Comparison of ENCODE assay signal across 1 cellular context in genomic region chr3:46092704-46093085, GRCh38.
TF ChIP-seq lines count a peak whose summit lies in the region.

No MANE protein-coding gene starts in this region.

TF ChIP-seq in GM23338, 12 proteins besides CTCF, POLR2A, EP300 and RAD21 (continued from another document):
- no peak for TF ChIP-seq ZNF462 (CRISPR knock-in tag; IDR thresholded peaks at IDR 0.05)
- TF ChIP-seq NANOG (IDR thresholded peaks at IDR 0.05; ENCODE audit: borderline replicate concordance), result no peak
- TF ChIP-seq JUNB (IDR thresholded peaks at IDR 0.05; ENCODE audit: unreplicated experiment), result no peak
